ENCODE assay signal across 8 cellular contexts in genomic region chr5:151094861-151095260, GRCh38. TPM values are rescaled to one million over a fixed set of nuclear protein-coding genes. Genes with fewer than 3 reads are reported as not detected.
DNase-seq lines count a peak whose midpoint lies in the region; ATAC-seq and TF ChIP-seq lines count a peak whose summit lies in the region.

No MANE protein-coding gene starts in this region.

- peak overlapping the region; percentile 31 to 82 for H3K9ac ChIP-seq in colonic mucosa (ENCODE audit: low read depth in 2 of 2, low read length in 2 of 2)

- H3K9me3 Mint-ChIP-seq in activated naive CD4-positive, alpha-beta T cell treated with anti-CD3 and anti-CD28 coated beads for 36 hours: no peaks in the 10 kb centered on the region

- peak overlapping the region; percentile 86 for H3K27ac Mint-ChIP-seq in activated naive CD4-positive, alpha-beta T cell treated with anti-CD3 and anti-CD28 coated beads for 36 hours

- H3K27me3 ChIP-seq in colonic mucosa (no peaks in the 10 kb centered on the region), uterus (no peaks in the 10 kb centered on the region), WERI-Rb-1 (ENCODE audit: insufficient read depth, low read depth, severe bottlenecking) (no peaks in the 10 kb centered on the region)

- no peak for TF ChIP-seq POLR2A in uterus (IDR thresholded peaks at IDR 0.05)

- H3K4me3 Mint-ChIP-seq in activated naive CD4-positive, alpha-beta T cell treated with anti-CD3 and anti-CD28 coated beads for 36 hours: no peak overlapping the region

- H3K27me3 Mint-ChIP-seq in activated naive CD4-positive, alpha-beta T cell treated with anti-CD3 and anti-CD28 coated beads for 36 hours (ENCODE audit: low read depth): no peaks in the 10 kb centered on the region

- intact Hi-C loops in activated naive CD4-positive, alpha-beta T cell treated with anti-CD3 and anti-CD28 coated beads for 36 hours (cut with micrococcal nuclease): loop anchor here (1.0 kb wide), 3 partner anchors 12 to 35 kb away; no protein-coding TSS in a partner anchor
- intact Hi-C loops in colonic mucosa (cut with DNase I) (no loop called here), uterus (cut with DNase I; ENCODE audit: low total_unique reads) (no loop called here)

- no peak for DNase-seq in activated naive CD4-positive, alpha-beta T cell treated with anti-CD3 and anti-CD28 coated beads for 36 hours
- no peak for DNase-seq in activated naive CD4-positive, alpha-beta T cell treated with Interleukin-2 at 50 U/mL for 16 hours
- DNase-seq in colonic mucosa: peak; percentile 69
- peak; percentile 12 for DNase-seq in midbrain (lab: John Stamatoyannopoulos, UW)
- DNase-seq in uterus: no peak
- no peak for DNase-seq in activated gamma-delta T cell treated with Interleukin-2 at 50 U/mL for 16 hours
- DNase-seq in WERI-Rb-1: no peak

- peaks cover 73% of the 10 kb centered on the region for H3K4me1 Mint-ChIP-seq in activated naive CD4-positive, alpha-beta T cell treated with anti-CD3 and anti-CD28 coated beads for 36 hours (ENCODE audit: low read depth)

- peak overlapping the region; percentile 90 for H3K27ac ChIP-seq in colonic mucosa
- peak overlapping the region; percentile 39 to 44 for H3K27ac ChIP-seq in uterus
- H3K27ac ChIP-seq in WERI-Rb-1: no peak overlapping the region

- H3K36me3 ChIP-seq in colonic mucosa (no peaks in the 10 kb centered on the region), uterus (no peaks in the 10 kb centered on the region), WERI-Rb-1 (no peaks in the 10 kb centered on the region)

- no peak overlapping the region for H3K4me3 ChIP-seq in colonic mucosa
- no peak overlapping the region for H3K4me3 ChIP-seq in uterus
- H3K4me3 ChIP-seq in WERI-Rb-1 (ENCODE audit: low read depth, low read length): no peak overlapping the region

- peaks cover 1% of the 10 kb centered on the region for H3K36me3 Mint-ChIP-seq in activated naive CD4-positive, alpha-beta T cell treated with anti-CD3 and anti-CD28 coated beads for 36 hours (ENCODE audit: low read depth)

- CTCF ChIA-PET in activated naive CD4-positive, alpha-beta T cell treated with anti-CD3 and anti-CD28 coated beads for 36 hours (lab: Charles Lee): interaction anchor here (1.0 to 1.2 kb wide), 2 partner anchors 19 to 70 kb away, joined by 4 read pairs; no protein-coding TSS in a partner anchor

- no peak for ATAC-seq in activated CD4-positive, CD25-positive, alpha-beta regulatory T cell treated with anti-CD3 and anti-CD28 coated beads, Interleukin-2, amount 50 U/mL, for 24 hours

- TF ChIP-seq CTCF in colonic mucosa (IDR thresholded peaks at IDR 0.05): no peak
- TF ChIP-seq CTCF in uterus (IDR thresholded peaks at IDR 0.05): no peak
- TF ChIP-seq CTCF in WERI-Rb-1 (IDR thresholded peaks at IDR 0.05; ENCODE audit: low read depth, low read length): no peak

- H3K4me1 ChIP-seq in colonic mucosa (peaks cover 36% of the 10 kb centered on the region), uterus (peaks cover 0 to 18% of the 10 kb centered on the region in 2 donors)

- H3K9me3 ChIP-seq in colonic mucosa (no peaks in the 10 kb centered on the region), uterus (no peaks in the 10 kb centered on the region), WERI-Rb-1 (ENCODE audit: severe bottlenecking) (no peaks in the 10 kb centered on the region)

RNA-seq across cellular contexts. Expression of gene TNIP1, which starts 14.0 kb away (rescaled TPM):
- total RNA-seq in activated naive CD4-positive, alpha-beta T cell treated with anti-CD3 and anti-CD28 coated beads for 36 hours: 100 to 1,000 TPM; 238 to 263 TPM
- total RNA-seq in colonic mucosa: 100 to 1,000 TPM; 153 to 220 TPM
- 10 to 100 TPM; 35.6 to 70.8 (median 50.7) TPM for total RNA-seq in uterus

Comparison
In these comparisons a context has a peak if more than half of its experiments do, and no peak if none do; other contexts are left out.
1. DNase-seq: peak in colonic mucosa (single experiment) and midbrain (single experiment); none in activated naive CD4-positive, alpha-beta T cell treated with anti-CD3 and anti-CD28 coated beads for 36 hours (single experiment), activated naive CD4-positive, alpha-beta T cell treated with Interleukin-2 at 50 U/mL for 16 hours (single experiment), uterus (0 of 2), activated gamma-delta T cell treated with Interleukin-2 at 50 U/mL for 16 hours (single experiment) and WERI-Rb-1 (single experiment).